20 cellular contexts compared by ENCODE assay signal in the genomic region with DNA sequence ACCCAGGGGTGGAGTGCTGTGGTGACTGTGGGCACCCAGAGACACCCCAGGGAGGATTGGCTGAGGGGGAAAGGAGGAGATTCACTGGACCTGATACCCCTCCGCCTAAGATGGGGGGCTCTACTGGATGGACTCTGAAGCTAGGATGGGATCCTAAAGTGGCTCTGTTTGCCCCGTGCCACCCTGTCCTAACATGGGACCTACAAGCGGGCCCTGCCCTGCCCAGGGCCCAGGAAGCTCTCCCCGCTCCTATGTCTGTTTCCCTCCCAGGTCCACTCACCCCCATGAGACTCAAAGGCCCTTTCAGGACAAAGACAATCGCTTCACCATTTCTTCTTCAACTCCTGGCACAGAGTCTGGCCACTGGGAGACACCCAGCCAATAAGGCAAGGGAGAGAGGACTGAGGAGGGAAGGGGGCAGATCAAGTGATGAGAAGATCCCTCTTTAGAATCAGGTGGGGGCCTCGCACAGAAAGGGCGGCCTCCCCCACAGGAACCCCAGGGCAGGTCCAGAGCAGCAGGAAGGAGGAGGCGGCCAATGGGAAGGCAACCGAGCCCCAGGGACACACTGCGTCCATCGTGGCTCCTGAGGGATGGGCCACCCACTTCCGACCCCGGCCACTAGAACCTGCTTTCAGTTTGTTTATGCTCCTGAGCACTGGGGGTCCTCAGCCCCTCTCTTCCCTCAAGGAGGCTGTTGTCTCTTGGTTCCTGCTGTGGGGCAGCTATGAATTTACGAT.
DNase-seq lines count a peak whose midpoint lies in the region; ATAC-seq and TF ChIP-seq lines count a peak whose summit lies in the region.
"Had no signal": no experiment of that assay in that cellular context is flagged by ENCODE, and none has a peak within 500 bp of the region (broad histone marks: within the 10 kb centered on the region; RNA-seq: fewer than 3 reads in every experiment).

No MANE protein-coding gene starts in this region.

- H3K9me3 ChIP-seq in neuronal stem cell (replicated peaks in 1 of 2; ENCODE audit: control insufficient read depth in 2 of 2, insufficient read depth in 1 of 2, low read depth in 1 of 2, low read length in 2 of 2) = no peaks in the 10 kb centered on the region
- H3K9me3 ChIP-seq in aorta (ENCODE audit: control insufficient read depth, low read length) = no peaks in the 10 kb centered on the region
- no peaks in the 10 kb centered on the region for H3K9me3 ChIP-seq in body of pancreas
- H3K9me3 ChIP-seq: ascending aorta, testis had no signal

- ATAC-seq in Right ventricle myocardium superior (ENCODE audit: poor library complexity) = no peak
- no peak for ATAC-seq in aorta (ENCODE audit: low FRiP score)
- ATAC-seq in GM21360 (IDR thresholded peaks at IDR 0.05; ENCODE audit: unreplicated experiment) = no peak
- ATAC-seq in body of pancreas = no peak

- H3K4me2 ChIP-seq in neuronal stem cell (ENCODE audit: insufficient read depth, low read length, poor library complexity, severe bottlenecking) = no peak overlapping the region

- H3K4ac ChIP-seq in neuronal stem cell (ENCODE audit: low read length) = no peak overlapping the region

- no peak overlapping the region for H2BK15ac ChIP-seq in neuronal stem cell (ENCODE audit: low read length)

- peak overlapping the region; percentile 44 for H3K18ac ChIP-seq in neuronal stem cell (ENCODE audit: low read length)

- intact Hi-C loops in cardiac septum (cut with DNase I) = no loop called here
- intact Hi-C loops in Right ventricle myocardium superior (cut with DNase I) = no loop called here
- intact Hi-C loops in aorta (cut with DNase I) = no loop called here
- intact Hi-C loops in body of pancreas (cut with DNase I) = no loop called here

- peak overlapping the region; percentile 57 for H2BK5ac ChIP-seq in neuronal stem cell (ENCODE audit: low read length)

- H3K79me1 ChIP-seq in neuronal stem cell (ENCODE audit: low read depth, low read length) = no peaks in the 10 kb centered on the region

- TF ChIP-seq POLR2A in body of pancreas (IDR thresholded peaks at IDR 0.05) = no peak

- H4K91ac ChIP-seq in neuronal stem cell (ENCODE audit: low read depth, low read length, poor library complexity) = no peak overlapping the region

- H3K4me1 ChIP-seq in neuronal stem cell (ENCODE audit: control insufficient read depth in 2 of 2, insufficient read depth in 1 of 2, low read depth in 1 of 2, low read length in 2 of 2) (peaks cover 9 to 15% of the 10 kb centered on the region in 2 donors), aorta (ENCODE audit: control insufficient read depth in 1 of 2, insufficient read depth in 2 of 2, low read length in 2 of 2) (peaks cover 0 to 3% of the 10 kb centered on the region in 2 donors), body of pancreas (no peaks in the 10 kb centered on the region)

- H2AK5ac ChIP-seq in neuronal stem cell (ENCODE audit: low read depth, low read length) = no peak overlapping the region

- TF ChIP-seq CTCF in brain microvascular endothelial cell (IDR thresholded peaks at IDR 0.05; ENCODE audit: low read depth, low read length, missing control alignments) = no peak
- no peak for TF ChIP-seq CTCF in body of pancreas (IDR thresholded peaks at IDR 0.05)

- H3K9ac ChIP-seq in neuronal stem cell (ENCODE audit: low read depth, low read length, poor library complexity) = peak overlapping the region; percentile 27

- no CpG with 5 or more reads among the region's 14 CpGs for WGBS in neuronal stem cell (ENCODE audit: extremely low coverage in 2 of 2, insufficient read length in 2 of 2, insufficient replicate concordance in 1 of 2), 2 donors
- 92 to 94% methylated on average over 14 of the region's 14 CpGs for WGBS in aorta, 2 donors
- 88 to 89% methylated on average over 13 to 14 of the region's 14 CpGs for WGBS in body of pancreas, 2 donors

- no peak overlapping the region for H4K8ac ChIP-seq in neuronal stem cell (ENCODE audit: low read depth, low read length)

- H3K27me3 ChIP-seq in brain microvascular endothelial cell (replicated peaks) (no peaks in the 10 kb centered on the region), neuronal stem cell (ENCODE audit: control insufficient read depth in 3 of 3, insufficient read depth in 3 of 3, low read depth in 1 of 3, low read length in 3 of 3) (no peaks in the 10 kb centered on the region), aorta (ENCODE audit: control insufficient read depth in 1 of 2, insufficient read depth in 2 of 2, low read length in 1 of 2) (no peaks in the 10 kb centered on the region), body of pancreas (no peaks in the 10 kb centered on the region)
- H3K27me3 ChIP-seq: ascending aorta, testis had no signal

- no peak overlapping the region for H3K4me3 ChIP-seq in brain microvascular endothelial cell (ENCODE audit: low read depth, low read length)
- H3K4me3 ChIP-seq in neuronal stem cell (ENCODE audit: low read length in 2 of 2) = no peak overlapping the region
- no peak overlapping the region for H3K4me3 ChIP-seq in aorta (ENCODE audit: low read length in 2 of 2)
- H3K4me3 ChIP-seq in body of pancreas = no peak overlapping the region
- H3K4me3 ChIP-seq: ascending aorta, testis had no signal

- no peak overlapping the region for H3K14ac ChIP-seq in neuronal stem cell (ENCODE audit: low read length)

- in situ Hi-C loops in brain microvascular endothelial cell (cut with HindIII; ENCODE audit: low pct_ligation_motif_present, low sequenced_read_pairs) = no loop called here

- no peak overlapping the region for H2AFZ ChIP-seq in neuronal stem cell (ENCODE audit: low read length)

- H2BK12ac ChIP-seq in neuronal stem cell (ENCODE audit: low read length) = no peak overlapping the region

- peak; percentile 36 for DNase-seq in cardiac septum (ENCODE audit: low spot score)
- DNase-seq in Right ventricle myocardium superior = no peak
- no peak for DNase-seq in brain microvascular endothelial cell
- no peak for DNase-seq in neuronal stem cell (ENCODE audit: low spot score)
- DNase-seq in aorta = peak; percentile 24 to 54
- no peak for DNase-seq in NCI-H1436 (lab: John Stamatoyannopoulos, UW)
- DNase-seq in body of pancreas = no peak
- DNase-seq: activated CD8-positive, alpha-beta memory T cell treated with anti-CD3 and anti-CD28 coated beads, Interleukin-2, amount 50 U/mL, for 48 hours; activated gamma-delta T cell; kidney glomerular epithelial cell; NCI-H1092 treated with DMSO at 0.1 percent for 48 hours; NCI-H2029 treated with DMSO at 0.1 percent for 48 hours; NCI-H2227 treated with DMSO at 0.1 percent for 48 hours; NCI-H748 treated with DMSO at 0.1 percent for 48 hours; RPMI8226; stimulated activated naive CD4-positive, alpha-beta T cell; testis had no signal

- H3K36me3 ChIP-seq in brain microvascular endothelial cell (replicated peaks) = peaks cover 75% of the 10 kb centered on the region
- H3K36me3 ChIP-seq in neuronal stem cell (replicated peaks in 1 of 2; ENCODE audit: control insufficient read depth in 2 of 2, insufficient read depth in 2 of 2, low read length in 2 of 2) = peaks cover 1 to 2% of the 10 kb centered on the region in 2 donors
- no peaks in the 10 kb centered on the region for H3K36me3 ChIP-seq in aorta (ENCODE audit: control insufficient read depth in 1 of 2, insufficient read depth in 2 of 2, low read length in 1 of 2)
- no peaks in the 10 kb centered on the region for H3K36me3 ChIP-seq in body of pancreas (replicated peaks in 1 of 2; ENCODE audit: insufficient read depth in 1 of 2, low read depth in 2 of 2)

- H3K27ac ChIP-seq in brain microvascular endothelial cell (peak overlapping the region; percentile 33), neuronal stem cell (replicated peaks; ENCODE audit: low read length) (no peak overlapping the region), aorta (ENCODE audit: low read depth in 1 of 2, low read length in 2 of 2) (no peak overlapping the region), body of pancreas (no peak overlapping the region)
- H3K27ac ChIP-seq: epithelial cell of prostate, testis had no signal

- peak overlapping the region; percentile 14 for H3K23ac ChIP-seq in neuronal stem cell (ENCODE audit: low read depth, low read length, poor library complexity)

- no peak overlapping the region for H2BK120ac ChIP-seq in neuronal stem cell (ENCODE audit: low read depth, low read length)

Comparison
In these comparisons a context has a peak if more than half of its experiments do, and no peak if none do; other contexts are left out.
1. DNase-seq: peak in cardiac septum (single experiment) and aorta (2 of 2); none in Right ventricle myocardium superior (single experiment), brain microvascular endothelial cell (single experiment), neuronal stem cell (single experiment), NCI-H1436 (single experiment) and body of pancreas (0 of 4).